Comparison of ENCODE assay signal across 8 cellular contexts in genomic region chr12:121581681-121582439, GRCh38. TPM values are rescaled to one million over a fixed set of nuclear protein-coding genes. Genes with fewer than 3 reads are reported as not detected.
DNase-seq lines count a peak whose midpoint lies in the region; ATAC-seq and TF ChIP-seq lines count a peak whose summit lies in the region.

No MANE protein-coding gene starts in this region.

- H3K4me3 Mint-ChIP-seq in activated CD4-positive, alpha-beta memory T cell treated with anti-CD3 and anti-CD28 coated beads, Interleukin-2, amount 10 ng/mL, durations not matched to agents 7 days and 5 days, result peak overlapping the region; percentile 97

- ATAC-seq in Right ventricle myocardium superior (ENCODE audit: poor library complexity) (peak; percentile 42), psoas muscle (peak; percentile 54 to 79 (median 74)), GM21360 (IDR thresholded peaks at IDR 0.05; ENCODE audit: unreplicated experiment) (no peak)

- peak overlapping the region; percentile 83 for H3K27ac Mint-ChIP-seq in activated CD4-positive, alpha-beta memory T cell treated with anti-CD3 and anti-CD28 coated beads, Interleukin-2, amount 10 ng/mL, durations not matched to agents 7 days and 5 days

- no peak for TF ChIP-seq CTCF in psoas muscle (IDR thresholded peaks at IDR 0.05)

- peaks cover 32% of the 10 kb centered on the region for H3K4me1 ChIP-seq in psoas muscle

- intact Hi-C loops in Right ventricle myocardium superior (cut with DNase I), result no loop called here
- intact Hi-C loops in psoas muscle (cut with DNase I), result no loop called here

- H3K27ac ChIP-seq in psoas muscle, result peak overlapping the region; percentile 93

- no peaks in the 10 kb centered on the region for H3K36me3 ChIP-seq in psoas muscle (ENCODE audit: insufficient read depth in 1 of 2, low read depth in 1 of 2)

- H3K27me3 Mint-ChIP-seq in activated CD4-positive, alpha-beta memory T cell treated with anti-CD3 and anti-CD28 coated beads, Interleukin-2, amount 10 ng/mL, durations not matched to agents 7 days and 5 days, result no peaks in the 10 kb centered on the region

- 14 to 24% (median 16%) methylated on average over 17 of the region's 17 CpGs for WGBS in psoas muscle, 3 donors

- DNase-seq in stimulated activated CD4-positive, alpha-beta T cell treated with anti-CD3 and anti-CD28 coated beads, Interleukin-15, amount 100 ng/mL, for 24 hours, result peak; percentile 18
- no peak for DNase-seq in stimulated activated CD4-positive, alpha-beta T cell treated with anti-CD3 and anti-CD28 coated beads, Interleukin-4, amount 100 ng/mL, for 1 hour
- DNase-seq in activated CD4-positive, alpha-beta memory T cell treated with anti-CD3 and anti-CD28 coated beads, Interleukin-2, amount 10 ng/mL, durations not matched to agents 7 days and 5 days, result no peak
- DNase-seq in Right ventricle myocardium superior (peak; percentile 51), psoas muscle (peak; percentile 44 to 83), NCI-H345 treated with DMSO at 0.1 percent for 48 hours (lab: John Stamatoyannopoulos, UW; ENCODE audit: unreplicated experiment) (no peak), DMS114 treated with DMSO at 0.1 percent for 48 hours (lab: John Stamatoyannopoulos, UW; ENCODE audit: unreplicated experiment) (no peak)

- H3K4me1 Mint-ChIP-seq in activated CD4-positive, alpha-beta memory T cell treated with anti-CD3 and anti-CD28 coated beads, Interleukin-2, amount 10 ng/mL, durations not matched to agents 7 days and 5 days, result peaks cover 40% of the 10 kb centered on the region

- POLR2A ChIA-PET in activated CD4-positive, alpha-beta memory T cell treated with anti-CD3 and anti-CD28 coated beads, Interleukin-2, amount 10 ng/mL, durations not matched to agents 7 days and 5 days (lab: Charles Lee), result interaction anchor here (0.9 to 6.5 kb wide), 9 partner anchors 8 to 209 kb away, joined by 3 to 104 read pairs (median 4); partner anchors contain the start of gene ORAI1

- no peaks in the 10 kb centered on the region for H3K27me3 ChIP-seq in psoas muscle (ENCODE audit: insufficient read depth in 3 of 3, low read length in 2 of 3)

- CTCF ChIA-PET in activated CD4-positive, alpha-beta memory T cell treated with anti-CD3 and anti-CD28 coated beads, Interleukin-2, amount 10 ng/mL, durations not matched to agents 7 days and 5 days (lab: Charles Lee), result interaction anchor here (0.7 to 1.4 kb wide), 8 partner anchors 8 to 100 kb away, joined by 3 to 6 read pairs (median 3); partner anchors contain the start of gene MORN3

- H3K9me3 ChIP-seq in psoas muscle, result no peaks in the 10 kb centered on the region

- H3K9me3 Mint-ChIP-seq in activated CD4-positive, alpha-beta memory T cell treated with anti-CD3 and anti-CD28 coated beads, Interleukin-2, amount 10 ng/mL, durations not matched to agents 7 days and 5 days, result no peaks in the 10 kb centered on the region

- peak overlapping the region; percentile 82 for H3K4me3 ChIP-seq in psoas muscle

- peaks cover 7% of the 10 kb centered on the region for H3K36me3 Mint-ChIP-seq in activated CD4-positive, alpha-beta memory T cell treated with anti-CD3 and anti-CD28 coated beads, Interleukin-2, amount 10 ng/mL, durations not matched to agents 7 days and 5 days (ENCODE audit: low read depth)

RNA-seq across cellular contexts. Expression of gene KDM2B, which starts 1.0 kb away (rescaled TPM):
- 10 to 100 TPM; 59.8 to 62.6 TPM for total RNA-seq in activated CD4-positive, alpha-beta memory T cell treated with anti-CD3 and anti-CD28 coated beads, Interleukin-2, amount 10 ng/mL, durations not matched to agents 7 days and 5 days
- total RNA-seq in Right ventricle myocardium superior (10.3 TPM), psoas muscle (10 to 100 TPM in 3 of 4 donors, 1 to 10 TPM in 1; 7.5 to 11.5 (median 10.5) TPM)
- polyA plus RNA-seq in psoas muscle, result 1 to 10 TPM; 6.3 to 9.9 (median 6.7) TPM

RNA-seq across cellular contexts. Expression of gene ORAI1, which starts 44.5 kb away (rescaled TPM):
- 10 to 100 TPM; 69.0 to 70.3 TPM for total RNA-seq in activated CD4-positive, alpha-beta memory T cell treated with anti-CD3 and anti-CD28 coated beads, Interleukin-2, amount 10 ng/mL, durations not matched to agents 7 days and 5 days
- total RNA-seq in Right ventricle myocardium superior, result 9.6 TPM
- 10 to 100 TPM; 17.9 to 34.2 (median 30.2) TPM for total RNA-seq in psoas muscle
- 10 to 100 TPM; 23.2 to 75.5 (median 26.0) TPM for polyA plus RNA-seq in psoas muscle

Comparison
In these comparisons a context has a peak if more than half of its experiments do, and no peak if none do; other contexts are left out.
1. DNase-seq: peak in stimulated activated CD4-positive, alpha-beta T cell treated with anti-CD3 and anti-CD28 coated beads, Interleukin-15, amount 100 ng/mL, for 24 hours (single experiment), Right ventricle myocardium superior (single experiment) and psoas muscle (2 of 2); none in stimulated activated CD4-positive, alpha-beta T cell treated with anti-CD3 and anti-CD28 coated beads, Interleukin-4, amount 100 ng/mL, for 1 hour (single experiment), activated CD4-positive, alpha-beta memory T cell treated with anti-CD3 and anti-CD28 coated beads, Interleukin-2, amount 10 ng/mL, durations not matched to agents 7 days and 5 days (single experiment), NCI-H345 treated with DMSO at 0.1 percent for 48 hours (single experiment) and DMS114 treated with DMSO at 0.1 percent for 48 hours (single experiment).